Comparison of ENCODE assay signal across 29 cellular contexts in the genomic region with DNA sequence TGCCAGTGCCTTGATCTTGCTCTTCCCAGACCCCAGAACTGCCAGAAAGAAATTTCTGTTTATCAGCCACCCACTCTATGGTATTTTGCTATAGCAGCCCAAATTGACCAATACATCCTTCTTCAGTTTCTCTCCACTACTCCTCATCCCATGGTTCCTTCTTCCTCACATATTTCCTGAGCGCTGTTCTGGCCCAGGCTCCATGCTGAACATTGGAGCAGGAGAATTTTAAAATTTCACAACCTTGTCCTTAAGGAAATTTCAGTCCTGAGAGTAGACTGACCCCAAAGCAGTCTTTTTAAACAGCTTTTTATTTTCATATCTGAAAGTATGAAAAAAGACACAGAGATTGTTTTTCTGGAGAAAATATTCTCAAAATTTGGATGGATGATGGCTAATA.
"Had no signal": no experiment of that assay in that cellular context is flagged by ENCODE, and none has a peak within 500 bp of the region (broad histone marks: within the 10 kb centered on the region; RNA-seq: fewer than 3 reads in every experiment).

No MANE protein-coding gene starts in this region.

- H3K36me3 ChIP-seq: stomach, suprapubic skin, thoracic aorta, thyroid gland, tibial artery, tibial nerve, transverse colon, upper lobe of left lung, upper lobe of right lung, uterus, vagina had no signal

- H3K4me3 ChIP-seq: stomach, suprapubic skin, testis, thoracic aorta, thyroid gland, tibial artery, tibial nerve, transverse colon, upper lobe of left lung, upper lobe of right lung, uterus, vagina had no signal

- ATAC-seq: stimulated activated effector memory CD8-positive, alpha-beta T cell treated with anti-CD3 and anti-CD28 coated beads, Interleukin-12 subunit alpha, Interleukin-12 subunit beta, amount 100 ng/mL, for 72 hours; stimulated activated memory B cell treated with anti-CD40 and anti-IgM and Interleukin-4, amounts not matched to agents 10 μg/mL and 1 μg/mL and 100 μg/mL, for 72 hours; stimulated activated naive B cell treated with anti-CD40 and anti-IgM and Interleukin-4, amounts not matched to agents 10 μg/mL and 1 μg/mL and 100 μg/mL, for 72 hours; stimulated activated naive CD8-positive, alpha-beta T cell treated with anti-CD3 and anti-CD28 coated beads, Interleukin-15, amount 100 ng/mL, for 72 hours; stimulated activated naive CD8-positive, alpha-beta T cell treated with anti-CD3 and anti-CD28 coated beads, Interleukin-15, Interleukin-2, amounts not matched to agents 100 U/mL and 50 U/mL, for 24 hours; upper lobe of right lung had no signal

- H3K27me3 ChIP-seq: stomach, suprapubic skin, testis, thyroid gland, tibial artery, tibial nerve, transverse colon, upper lobe of left lung, upper lobe of right lung, uterus, vagina had no signal

- H3K27ac ChIP-seq: stomach, suprapubic skin, testis, thoracic aorta, thyroid gland, tibial artery, tibial nerve, transverse colon, upper lobe of left lung, upper lobe of right lung, vagina had no signal

- H3K4me3 Mint-ChIP-seq: stimulated activated effector memory CD8-positive, alpha-beta T cell treated with anti-CD3 and anti-CD28 coated beads, Interleukin-12 subunit alpha, Interleukin-12 subunit beta, amount 100 ng/mL, for 72 hours; stimulated activated memory B cell treated with anti-CD40 and anti-IgM and Interleukin-4, amounts not matched to agents 10 μg/mL and 1 μg/mL and 100 μg/mL, for 72 hours; stimulated activated naive B cell treated with anti-CD40 and anti-IgM and Interleukin-4, amounts not matched to agents 10 μg/mL and 1 μg/mL and 100 μg/mL, for 72 hours; stimulated activated naive CD8-positive, alpha-beta T cell treated with anti-CD3 and anti-CD28 coated beads, Interleukin-15, amount 100 ng/mL, for 72 hours; stimulated activated naive CD8-positive, alpha-beta T cell treated with anti-CD3 and anti-CD28 coated beads, Interleukin-15, Interleukin-2, amounts not matched to agents 100 ng/mL and 50 ng/mL, for 24 hours; type B pancreatic cell had no signal

- H3K4me1 ChIP-seq: testis, upper lobe of left lung, upper lobe of right lung, uterus had no signal

- H3K27me3 Mint-ChIP-seq: stimulated activated memory B cell treated with anti-CD40 and anti-IgM and Interleukin-4, amounts not matched to agents 10 μg/mL and 1 μg/mL and 100 μg/mL, for 72 hours; stimulated activated naive B cell treated with anti-CD40 and anti-IgM and Interleukin-4, amounts not matched to agents 10 μg/mL and 1 μg/mL and 100 μg/mL, for 72 hours; stimulated activated naive CD8-positive, alpha-beta T cell treated with anti-CD3 and anti-CD28 coated beads, Interleukin-15, amount 100 ng/mL, for 72 hours; stimulated activated naive CD8-positive, alpha-beta T cell treated with anti-CD3 and anti-CD28 coated beads, Interleukin-15, Interleukin-2, amounts not matched to agents 100 ng/mL and 50 ng/mL, for 24 hours; type B pancreatic cell had no signal

- H3K9me3 Mint-ChIP-seq: stimulated activated effector memory CD8-positive, alpha-beta T cell treated with anti-CD3 and anti-CD28 coated beads, Interleukin-12 subunit alpha, Interleukin-12 subunit beta, amount 100 ng/mL, for 72 hours; stimulated activated memory B cell treated with anti-CD40 and anti-IgM and Interleukin-4, amounts not matched to agents 10 μg/mL and 1 μg/mL and 100 μg/mL, for 72 hours; stimulated activated naive B cell treated with anti-CD40 and anti-IgM and Interleukin-4, amounts not matched to agents 10 μg/mL and 1 μg/mL and 100 μg/mL, for 72 hours; stimulated activated naive CD8-positive, alpha-beta T cell treated with anti-CD3 and anti-CD28 coated beads, Interleukin-15, amount 100 ng/mL, for 72 hours; stimulated activated naive CD8-positive, alpha-beta T cell treated with anti-CD3 and anti-CD28 coated beads, Interleukin-15, Interleukin-2, amounts not matched to agents 100 ng/mL and 50 ng/mL, for 24 hours; type B pancreatic cell had no signal

- H3K36me3 Mint-ChIP-seq: stimulated activated effector memory CD8-positive, alpha-beta T cell treated with anti-CD3 and anti-CD28 coated beads, Interleukin-12 subunit alpha, Interleukin-12 subunit beta, amount 100 ng/mL, for 72 hours; stimulated activated memory B cell treated with anti-CD40 and anti-IgM and Interleukin-4, amounts not matched to agents 10 μg/mL and 1 μg/mL and 100 μg/mL, for 72 hours; stimulated activated naive B cell treated with anti-CD40 and anti-IgM and Interleukin-4, amounts not matched to agents 10 μg/mL and 1 μg/mL and 100 μg/mL, for 72 hours; type B pancreatic cell had no signal

- DNase-seq: stimulated activated CD4-positive, alpha-beta T cell treated with anti-CD3 and anti-CD28 coated beads, Interleukin-2, amount 100 ng/mL, for 48 hours; stimulated activated CD4-positive, alpha-beta T cell treated with anti-CD3 and anti-CD28 coated beads, Interleukin-4, amount 100 ng/mL, for 1 hour; stimulated activated CD4-positive, alpha-beta T cell treated with anti-CD3 and anti-CD28 coated beads, Interleukin-4, amount 100 ng/mL, for 24 hours; stimulated activated CD4-positive, alpha-beta T cell treated with anti-CD3 and anti-CD28 coated beads, Interleukin-4, amount 100 ng/mL, for 4 hours; stimulated activated CD8-positive, alpha-beta memory T cell treated with anti-CD3 and anti-CD28 coated beads, Interleukin-4, amount 100 ng/mL, for 48 hours; stimulated activated naive B cell treated with anti-CD40 and anti-IgM and Interleukin-4, amounts not matched to agents 10 μg/mL and 1 μg/mL and 100 μg/mL, for 72 hours; stimulated activated naive CD4-positive, alpha-beta T cell; stimulated activated naive CD4-positive, alpha-beta T cell treated with Interleukin-2 at 50 U/mL for 16 hours; stimulated activated naive CD8-positive, alpha-beta T cell treated with anti-CD3 and anti-CD28 coated beads, Interleukin-15, amount 100 ng/mL, for 72 hours; stimulated activated naive CD8-positive, alpha-beta T cell treated with anti-CD3 and anti-CD28 coated beads, Interleukin-15, Interleukin-2, amounts not matched to agents 100 U/mL and 50 U/mL, for 24 hours; stomach; substantia nigra; testis; tibial artery; transverse colon; trophoblast cell; upper lobe of left lung; upper lobe of right lung; uterus had no signal

- FAIRE-seq: urothelium cell line had no signal

- H3K27ac Mint-ChIP-seq: stimulated activated effector memory CD8-positive, alpha-beta T cell treated with anti-CD3 and anti-CD28 coated beads, Interleukin-12 subunit alpha, Interleukin-12 subunit beta, amount 100 ng/mL, for 72 hours; stimulated activated memory B cell treated with anti-CD40 and anti-IgM and Interleukin-4, amounts not matched to agents 10 μg/mL and 1 μg/mL and 100 μg/mL, for 72 hours; stimulated activated naive B cell treated with anti-CD40 and anti-IgM and Interleukin-4, amounts not matched to agents 10 μg/mL and 1 μg/mL and 100 μg/mL, for 72 hours; stimulated activated naive CD8-positive, alpha-beta T cell treated with anti-CD3 and anti-CD28 coated beads, Interleukin-15, amount 100 ng/mL, for 72 hours; stimulated activated naive CD8-positive, alpha-beta T cell treated with anti-CD3 and anti-CD28 coated beads, Interleukin-15, Interleukin-2, amounts not matched to agents 100 ng/mL and 50 ng/mL, for 24 hours; type B pancreatic cell had no signal
